ENCODE assay signal across 1 cellular context in the genomic region with DNA sequence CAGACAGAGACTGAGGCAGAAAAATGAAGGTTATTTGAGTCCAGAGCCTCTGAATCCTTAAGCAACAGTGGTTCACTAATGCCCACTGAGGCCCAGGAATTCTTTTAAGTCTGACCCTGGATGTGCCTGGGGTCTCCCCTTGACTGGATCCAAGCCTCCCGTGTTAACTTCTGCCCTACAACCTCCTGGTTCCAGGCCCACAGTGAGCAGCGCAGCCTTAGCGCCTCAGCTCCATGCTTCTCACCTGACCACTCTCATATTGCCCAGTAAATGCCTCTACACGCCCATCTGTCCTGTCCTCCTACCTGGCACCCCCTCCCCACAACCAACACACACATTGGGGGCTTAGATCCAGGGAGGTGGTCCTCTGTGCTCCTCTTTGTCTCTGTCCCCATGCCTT.
TF ChIP-seq lines count a peak whose summit lies in the region.

No MANE protein-coding gene starts in this region.

TF ChIP-seq in HepG2, 621 proteins besides CTCF, POLR2A, EP300 and RAD21:
- TF ChIP-seq GTF3A (CRISPR knock-in tag; conservative IDR thresholded peaks at IDR 0.05) = no peak
- TF ChIP-seq MTF1 (CRISPR knock-in tag; IDR thresholded peaks at IDR 0.05) = no peak
- no peak for TF ChIP-seq ZFAT (CRISPR knock-in tag; conservative IDR thresholded peaks at IDR 0.05)
- no peak for TF ChIP-seq SMAD1 (CRISPR knock-in tag; IDR thresholded peaks at IDR 0.05; ENCODE audit: borderline replicate concordance, low read depth)
TF ChIP-seq in HepG2: peak in this region for 0.
